In the genomic region with DNA sequence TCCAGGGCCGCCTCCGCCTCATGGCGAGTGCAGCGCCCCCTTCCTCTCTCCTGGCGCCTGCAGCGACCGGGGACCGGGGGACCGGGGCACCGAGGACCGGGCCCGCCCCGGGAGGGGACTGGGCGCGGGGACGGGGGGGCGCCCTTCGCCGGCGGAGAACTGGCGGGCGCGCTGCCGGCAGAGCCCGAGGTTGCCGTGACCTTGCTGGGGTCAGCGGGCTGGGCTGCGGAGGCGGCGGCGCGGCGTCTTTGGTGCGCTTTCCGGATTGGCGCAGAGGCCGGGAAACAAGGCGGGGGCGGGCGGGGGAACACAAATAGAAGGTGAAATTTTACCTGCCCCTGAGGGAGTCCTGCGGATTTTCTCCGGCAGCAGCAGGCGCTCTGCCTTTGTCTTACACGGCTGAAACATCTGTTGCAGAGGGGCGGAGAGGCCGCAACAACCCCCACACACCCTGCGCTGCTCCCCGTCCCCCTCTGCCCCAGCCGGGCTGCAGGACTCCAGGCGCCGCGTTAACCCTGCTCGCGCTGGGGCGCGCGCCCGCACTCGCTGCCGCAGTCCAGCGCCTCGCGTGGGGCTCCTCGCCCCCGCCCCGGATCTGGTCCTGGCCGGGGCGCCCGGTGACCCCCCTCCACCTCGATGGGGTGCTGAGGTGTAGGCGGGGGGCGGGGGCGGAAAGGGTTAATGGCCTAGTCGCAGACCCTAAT, we compare ENCODE assay signal across 8 cellular contexts. TPM values are rescaled to one million over a fixed set of nuclear protein-coding genes. Genes with fewer than 3 reads are reported as not detected.
DNase-seq lines count a peak whose midpoint lies in the region; ATAC-seq and TF ChIP-seq lines count a peak whose summit lies in the region.

No MANE protein-coding gene starts in this region.

- H3K9me3 Mint-ChIP-seq in T-cell (no peaks in the 10 kb centered on the region), brain (no peaks in the 10 kb centered on the region)

- WGBS in spleen, 5 donors: 0 to 2% (median 1%) methylated on average over 18 to 74 of the region's 74 CpGs

- H3K27ac Mint-ChIP-seq in T-cell (no peak overlapping the region), brain (peak overlapping the region; percentile 87 to 96 (median 94))

- no peak for TF ChIP-seq POLR2A in spleen (IDR thresholded peaks at IDR 0.05)

- H3K27me3 ChIP-seq in spleen (replicated peaks in 1 of 7): peaks cover 0 to 39% (median 21%) of the 10 kb centered on the region in 7 donors
- H3K27me3 ChIP-seq in MG63: no peaks in the 10 kb centered on the region

- ATAC-seq in T-cell (replicated peaks in 1 of 4): peak; percentile 69 to 75 (median 72)
- ATAC-seq in GM18873 (IDR thresholded peaks at IDR 0.05; ENCODE audit: low FRiP score, unreplicated experiment): no peak

- H3K4me3 Mint-ChIP-seq in T-cell (peak overlapping the region; percentile 84 to 91 (median 85)), brain (peak overlapping the region; percentile 84 to 90 (median 86))

- peaks cover 25 to 29% (median 27%) of the 10 kb centered on the region in 3 donors for H3K4me1 Mint-ChIP-seq in T-cell
- peaks cover 81% of the 10 kb centered on the region for H3K4me1 Mint-ChIP-seq in brain

- intact Hi-C loops in spleen (cut with DNase I; ENCODE audit: low total_unique reads): no loop called here

- H3K36me3 ChIP-seq in spleen: no peaks in the 10 kb centered on the region
- H3K36me3 ChIP-seq in MG63: no peaks in the 10 kb centered on the region

- POLR2A ChIA-PET in T-cell (lab: Charles Lee): no interaction called here

- peak overlapping the region in 7 of 8 donors; percentile 22 to 75 (median 71) for H3K27ac ChIP-seq in spleen

- CTCF ChIA-PET in T-cell (lab: Charles Lee): interaction anchor here in 1 of 2 donors (0.7 kb wide), 1 partner anchor 9 kb away, joined by 3 read pairs; no protein-coding TSS in a partner anchor

- no peaks in the 10 kb centered on the region for H3K9me3 ChIP-seq in spleen
- no peaks in the 10 kb centered on the region for H3K9me3 ChIP-seq in MG63

- no peak for TF ChIP-seq CTCF in GM12864 (IDR thresholded peaks at IDR 0.05; ENCODE audit: low read depth, low read length, missing control alignments)
- TF ChIP-seq CTCF in brain (conservative IDR thresholded peaks at IDR 0.05): peak in 1 of 2 experiments; percentile 52
- TF ChIP-seq CTCF in spleen (IDR thresholded peaks at IDR 0.05 in 8 of 11, conservative IDR thresholded peaks at IDR 0.05 in 3 of 11): peak in 4 of 11 experiments; percentile 9 to 38 (median 34)

- peaks cover 0 to 3% of the 10 kb centered on the region in 2 donors for H3K27me3 Mint-ChIP-seq in T-cell
- peaks cover 6% of the 10 kb centered on the region for H3K27me3 Mint-ChIP-seq in brain

- H3K36me3 Mint-ChIP-seq in T-cell (no peaks in the 10 kb centered on the region), brain (no peaks in the 10 kb centered on the region)

- DNase-seq in GM12864 (ENCODE audit: low read depth) (peak; percentile 55), T-cell (peak; percentile 30 to 70 (median 52)), islet precursor cell (peak; percentile 94), spleen (peak; percentile 85), MG63 (no peak)
- DNase-seq in Jurkat, Clone E6-1 (ENCODE audit: low read depth, low spot score): no peak

- H3K4me1 ChIP-seq in spleen: peaks cover 29 to 85% (median 58%) of the 10 kb centered on the region in 6 donors

- H3K4me3 ChIP-seq in GM12864 (ENCODE audit: low read depth, low read length): peak overlapping the region; percentile 53
- peak overlapping the region; percentile 51 for H3K4me3 ChIP-seq in Jurkat, Clone E6-1 (ENCODE audit: low read length)
- H3K4me3 ChIP-seq in spleen: peak overlapping the region; percentile 44 to 71 (median 54)
- no peak overlapping the region for H3K4me3 ChIP-seq in MG63

RNA-seq across cellular contexts. Expression of a gene that starts 53.5 kb away (rescaled TPM):
- 241 TPM for polyA plus RNA-seq in Jurkat, Clone E6-1 (2012; ENCODE audit: insufficient read depth, insufficient read length)
- 100 to 1,000 TPM in 2 of 5 donors, 10 to 100 TPM in 3; 24.6 to 279 (median 38.9) TPM for total RNA-seq in T-cell
- polyA plus RNA-seq in brain (ENCODE audit: insufficient read depth, low read depth, low replicate concordance): 39.4 TPM
- total RNA-seq in spleen: 10 to 100 TPM; 35.4 to 74.8 (median 56.7) TPM
- 10 to 100 TPM; 25.0 to 38.2 (median 33.7) TPM for polyA plus RNA-seq in spleen
- 36.0 and 59.3 TPM in 2 replicates for total RNA-seq in MG63 (2014; rRNA removed; shearing (Covaris generic); ENCODE audit: low replicate concordance)

Comparison
In these comparisons a context has a peak if more than half of its experiments do, and no peak if none do; other contexts are left out.
1. DNase-seq: peak in GM12864 (single experiment), T-cell (34 of 34), islet precursor cell (single experiment) and spleen (single experiment); none in Jurkat, Clone E6-1 (single experiment) and MG63 (single experiment).
2. H3K27ac Mint-ChIP-seq: peak in brain (5 of 5); none in T-cell (0 of 2).